ENCODE assay signal across 10 cellular contexts in the genomic region with DNA sequence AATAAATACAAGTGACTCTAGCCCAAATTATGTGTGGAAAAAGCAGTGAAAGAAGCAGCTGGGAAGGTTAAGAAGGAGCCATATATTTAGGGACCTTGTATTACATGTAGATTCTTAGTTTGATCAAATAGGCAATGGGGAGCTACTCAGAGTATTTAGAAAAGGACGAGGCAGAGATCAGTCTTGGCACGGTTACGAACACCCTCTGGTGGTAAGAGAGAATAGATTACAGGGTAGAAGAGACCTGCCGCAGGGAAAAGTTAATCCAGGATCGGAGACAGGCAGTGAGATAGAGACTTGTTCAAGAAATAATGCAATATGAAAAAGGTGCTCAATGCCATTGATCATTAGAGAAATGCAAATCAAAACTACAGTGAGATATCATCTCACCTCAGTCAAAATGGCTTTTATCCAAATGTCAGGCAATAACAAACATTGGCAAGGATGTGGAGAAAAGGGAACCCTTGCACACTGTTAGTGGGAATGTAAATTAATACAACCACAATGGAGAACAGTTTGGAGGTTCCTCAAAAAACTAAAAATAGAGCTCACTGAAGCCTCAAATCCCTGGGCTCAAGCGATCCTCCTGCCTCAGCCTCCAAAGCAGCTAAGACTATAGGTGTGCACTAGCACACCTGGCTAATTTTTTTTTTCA. TPM values are rescaled to one million over a fixed set of nuclear protein-coding genes. Genes with fewer than 3 reads are reported as not detected.
A peak's percentile ranks its signal among the peaks of the same experiment; 100 is the strongest.
DNase-seq lines count a peak whose midpoint lies in the region; ATAC-seq and TF ChIP-seq lines count a peak whose summit lies in the region.
"Had no signal": no experiment of that assay in that cellular context is flagged by ENCODE, and none has a peak within 500 bp of the region (broad histone marks: within the 10 kb centered on the region; RNA-seq: fewer than 3 reads in every experiment).

No MANE protein-coding gene starts in this region.

- ATAC-seq in GM21576 (IDR thresholded peaks at IDR 0.05; ENCODE audit: unreplicated experiment) (no peak), GM21423 (IDR thresholded peaks at IDR 0.05; ENCODE audit: unreplicated experiment) (no peak)
- ATAC-seq in activated CD4-positive, CD25-positive, alpha-beta regulatory T cell treated with anti-CD3 and anti-CD28 coated beads, Interleukin-2, amount 50 U/mL, for 24 hours: no peak

- no peaks in the 10 kb centered on the region for H3K9me3 ChIP-seq in parathyroid adenoma (ENCODE audit: control insufficient read depth, low read length)

- H3K4me3 ChIP-seq in H7 (ENCODE audit: insufficient read depth, low read depth, low read length) (no peak overlapping the region), fibroblast of the aortic adventitia (ENCODE audit: low read depth, low read length) (no peak overlapping the region), parathyroid adenoma (ENCODE audit: low read depth, low read length) (no peak overlapping the region)
- H3K4me3 ChIP-seq: lung had no signal

- H2AFZ ChIP-seq in parathyroid adenoma: no peak overlapping the region

- H3K27ac ChIP-seq in parathyroid adenoma: no peak overlapping the region

- DNase-seq in H7 (peak; percentile 44), RKO (ENCODE audit: low spot score) (peak; percentile 29), fibroblast of the aortic adventitia (ENCODE audit: low read depth) (peak; percentile 17), NCI-H187 (lab: John Stamatoyannopoulos, UW) (no peak)
- DNase-seq: activated B cell treated with CpG ODN at 0.5 μM for 24 hours had no signal

- no peak overlapping the region for H3K9ac ChIP-seq in parathyroid adenoma

- H3K4me2 ChIP-seq in parathyroid adenoma (ENCODE audit: low read length): no peak overlapping the region

- H3K36me3 ChIP-seq in H7 (replicated peaks; ENCODE audit: control insufficient read depth, insufficient read depth, low read length): no peaks in the 10 kb centered on the region
- no peaks in the 10 kb centered on the region for H3K36me3 ChIP-seq in parathyroid adenoma (ENCODE audit: control insufficient read depth, insufficient read depth, low read length)

- TF ChIP-seq CTCF in fibroblast of the aortic adventitia (IDR thresholded peaks at IDR 0.05; ENCODE audit: insufficient read depth, low read length) (peak; percentile 5), parathyroid adenoma (IDR thresholded peaks at IDR 0.05) (peak; percentile 15)

- H3K27me3 ChIP-seq in H7 (ENCODE audit: control insufficient read depth, insufficient read depth, low read length) (no peaks in the 10 kb centered on the region), parathyroid adenoma (ENCODE audit: control insufficient read depth, insufficient read depth, low read length) (no peaks in the 10 kb centered on the region)

- no peaks in the 10 kb centered on the region for H3K4me1 ChIP-seq in parathyroid adenoma

- no peaks in the 10 kb centered on the region for H3K79me2 ChIP-seq in parathyroid adenoma

RNA-seq across cellular contexts. Expression of a gene that starts 12.0 kb away (rescaled TPM):
- 9.3 and 14.4 TPM in 2 replicates for total RNA-seq in H7 (2014; rRNA removed; shearing (Covaris generic))
- 39.1 and 98.9 TPM in 2 replicates for total RNA-seq in fibroblast of the aortic adventitia (ENCODE audit: low replicate concordance)

RNA-seq across cellular contexts. Expression of a gene that starts 44.7 kb away (rescaled TPM):
- 9.7 and 18.0 TPM in 2 replicates for total RNA-seq in H7 (2014; rRNA removed; shearing (Covaris generic))
- 22.0 and 24.1 TPM in 2 replicates for total RNA-seq in fibroblast of the aortic adventitia (ENCODE audit: low replicate concordance)

Comparison
In these comparisons a context has a peak if more than half of its experiments do, and no peak if none do; other contexts are left out.
1. DNase-seq: peak in H7 (single experiment), RKO (single experiment) and fibroblast of the aortic adventitia (single experiment); none in NCI-H187 (0 of 2).